1 cellular context compared by ENCODE assay signal in genomic region chr19:41753159-41753558, GRCh38.
TF ChIP-seq lines count a peak whose summit lies in the region.

No MANE protein-coding gene starts in this region.

TF ChIP-seq in H1, 55 proteins besides CTCF, POLR2A, EP300 and RAD21:
- TF ChIP-seq TAF1 (IDR thresholded peaks at IDR 0.05; ENCODE audit: low read depth, low read length), result no peak
- no peak for TF ChIP-seq SP1 (IDR thresholded peaks at IDR 0.05; ENCODE audit: low read depth, low read length)
- TF ChIP-seq BCL11A (IDR thresholded peaks at IDR 0.05; ENCODE audit: low read depth in 2 of 2, low read length in 2 of 2), result no peak
- no peak for TF ChIP-seq FOSL1 (IDR thresholded peaks at IDR 0.05; ENCODE audit: insufficient read depth, low read depth, low read length)
- no peak for TF ChIP-seq SP2 (IDR thresholded peaks at IDR 0.05; ENCODE audit: low read length)
- TF ChIP-seq SIX5 (IDR thresholded peaks at IDR 0.05; ENCODE audit: low read depth, low read length), result no peak
- no peak for TF ChIP-seq TBP (IDR thresholded peaks at IDR 0.05; ENCODE audit: low read depth, low read length)
- no peak for TF ChIP-seq TCF12 (IDR thresholded peaks at IDR 0.05; ENCODE audit: low read depth, low read length)
- TF ChIP-seq POLR2AphosphoS5 (IDR thresholded peaks at IDR 0.05; ENCODE audit: low read depth, low read length), result no peak
- TF ChIP-seq, protein P1, sequence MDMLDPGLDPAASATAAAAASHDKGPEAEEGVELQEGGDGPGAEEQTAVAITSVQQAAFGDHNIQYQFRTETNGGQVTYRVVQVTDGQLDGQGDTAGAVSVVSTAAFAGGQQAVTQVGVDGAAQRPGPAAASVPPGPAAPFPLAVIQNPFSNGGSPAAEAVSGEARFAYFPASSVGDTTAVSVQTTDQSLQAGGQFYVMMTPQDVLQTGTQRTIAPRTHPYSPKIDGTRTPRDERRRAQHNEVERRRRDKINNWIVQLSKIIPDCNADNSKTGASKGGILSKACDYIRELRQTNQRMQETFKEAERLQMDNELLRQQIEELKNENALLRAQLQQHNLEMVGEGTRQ (IDR thresholded peaks at IDR 0.05; ENCODE audit: low read length), result no peak
- no peak for TF ChIP-seq TEAD4 (IDR thresholded peaks at IDR 0.05; ENCODE audit: low read depth, low read length)
- TF ChIP-seq E2F6 (IDR thresholded peaks at IDR 0.05), result no peak
